9 cellular contexts compared by ENCODE assay signal in genomic region chr7:130904792-130905191, GRCh38.
DNase-seq lines count a peak whose midpoint lies in the region; ATAC-seq and TF ChIP-seq lines count a peak whose summit lies in the region.
"Had no signal": no experiment of that assay in that cellular context is flagged by ENCODE, and none has a peak within 500 bp of the region (broad histone marks: within the 10 kb centered on the region; RNA-seq: fewer than 3 reads in every experiment).

No MANE protein-coding gene starts in this region.

- H3K27me3 Mint-ChIP-seq in CD4-positive, alpha-beta T cell, result no peaks in the 10 kb centered on the region
- no peaks in the 10 kb centered on the region for H3K27me3 Mint-ChIP-seq in osteocyte (ENCODE audit: unreplicated experiment)
- H3K27me3 Mint-ChIP-seq: naive B cell had no signal

- H3K4me1 Mint-ChIP-seq in CD4-positive, alpha-beta T cell (ENCODE audit: low read depth), result peaks cover 78% of the 10 kb centered on the region
- peaks cover 89% of the 10 kb centered on the region for H3K4me1 Mint-ChIP-seq in osteocyte (ENCODE audit: unreplicated experiment)

- H3K9me3 ChIP-seq in CD4-positive, alpha-beta T cell (ENCODE audit: control insufficient read depth, low read length), result no peaks in the 10 kb centered on the region
- H3K9me3 ChIP-seq in Peyer's patch, result no peaks in the 10 kb centered on the region

- peaks cover 70% of the 10 kb centered on the region for H3K36me3 Mint-ChIP-seq in CD4-positive, alpha-beta T cell (ENCODE audit: low read depth)
- H3K36me3 Mint-ChIP-seq in osteocyte (ENCODE audit: unreplicated experiment), result peaks cover 6% of the 10 kb centered on the region

- no peak overlapping the region for H3K27ac ChIP-seq in CD4-positive, alpha-beta T cell (ENCODE audit: low read depth, low read length)
- H3K27ac ChIP-seq in Peyer's patch, result peak overlapping the region in 3 of 4 donors; percentile 24 to 92 (median 80)
- H3K27ac ChIP-seq in coronary artery, result peak overlapping the region; percentile 70 to 81

- no peak for ATAC-seq in CD4-positive, alpha-beta T cell (ENCODE audit: poor library complexity)
- no peak for ATAC-seq in HG03108 (IDR thresholded peaks at IDR 0.05; ENCODE audit: unreplicated experiment)

- CTCF ChIA-PET in CD4-positive, alpha-beta T cell (lab: Charles Lee), result interaction anchor here (0.7 to 1.5 kb wide), 4 partner anchors 8 to 77 kb away, joined by 3 to 9 read pairs (median 4); no protein-coding TSS in a partner anchor

- no peaks in the 10 kb centered on the region for H3K9me3 Mint-ChIP-seq in CD4-positive, alpha-beta T cell
- no peaks in the 10 kb centered on the region for H3K9me3 Mint-ChIP-seq in osteocyte (ENCODE audit: unreplicated experiment)

- no peaks in the 10 kb centered on the region for H3K27me3 ChIP-seq in CD4-positive, alpha-beta T cell (ENCODE audit: control insufficient read depth, insufficient read depth, low read length)
- no peaks in the 10 kb centered on the region for H3K27me3 ChIP-seq in Peyer's patch

- H3K4me1 ChIP-seq in Peyer's patch, result peaks cover 3 to 82% (median 18%) of the 10 kb centered on the region in 4 donors

- intact Hi-C loops in CD4-positive, alpha-beta T cell (cut with DNase I, micrococcal nuclease), result no loop called here

- H3K4me3 ChIP-seq in Peyer's patch, result no peak overlapping the region
- H3K4me3 ChIP-seq in coronary artery, result no peak overlapping the region

- H3K4me3 Mint-ChIP-seq in CD4-positive, alpha-beta T cell, result no peak overlapping the region
- peak overlapping the region; percentile 54 for H3K4me3 Mint-ChIP-seq in osteocyte (ENCODE audit: unreplicated experiment)
- H3K4me3 Mint-ChIP-seq: naive B cell had no signal

- H3K27ac Mint-ChIP-seq in CD4-positive, alpha-beta T cell, result peak overlapping the region; percentile 68
- H3K27ac Mint-ChIP-seq in osteocyte (ENCODE audit: unreplicated experiment), result peak overlapping the region; percentile 98

- no peak for TF ChIP-seq POLR2A in Peyer's patch (IDR thresholded peaks at IDR 0.05)

- POLR2A ChIA-PET in CD4-positive, alpha-beta T cell (lab: Charles Lee), result interaction anchor here (0.6 to 2.4 kb wide), 7 partner anchors 8 to 201 kb away, joined by 3 to 12 read pairs (median 4); no protein-coding TSS in a partner anchor

- DNase-seq in CD4-positive, alpha-beta T cell, result no peak
- DNase-seq in Peyer's patch (no peak), coronary artery (ENCODE audit: low spot score) (no peak), osteocyte (ENCODE audit: extremely low spot score, unreplicated experiment) (no peak), iPS-NIHi11 (ENCODE audit: low spot score) (no peak), inferior parietal cortex (ENCODE audit: extremely low spot score) (no peak)
- DNase-seq in stimulated activated CD4-positive, alpha-beta T cell treated with anti-CD3 and anti-CD28 coated beads, Interleukin-4, amount 100 ng/mL, for 24 hours, result no peak
- DNase-seq: naive B cell had no signal

- peaks cover 0 to 8% (median 0%) of the 10 kb centered on the region in 3 donors for H3K36me3 ChIP-seq in Peyer's patch

- no peak for TF ChIP-seq CTCF in CD4-positive, alpha-beta T cell (IDR thresholded peaks at IDR 0.05)
- no peak for TF ChIP-seq CTCF in Peyer's patch (IDR thresholded peaks at IDR 0.05)
- no peak for TF ChIP-seq CTCF in coronary artery (IDR thresholded peaks at IDR 0.05)
- TF ChIP-seq CTCF in osteocyte (IDR thresholded peaks at IDR 0.05), result no peak
